Comparison of ENCODE assay signal across 8 cellular contexts in the genomic region with DNA sequence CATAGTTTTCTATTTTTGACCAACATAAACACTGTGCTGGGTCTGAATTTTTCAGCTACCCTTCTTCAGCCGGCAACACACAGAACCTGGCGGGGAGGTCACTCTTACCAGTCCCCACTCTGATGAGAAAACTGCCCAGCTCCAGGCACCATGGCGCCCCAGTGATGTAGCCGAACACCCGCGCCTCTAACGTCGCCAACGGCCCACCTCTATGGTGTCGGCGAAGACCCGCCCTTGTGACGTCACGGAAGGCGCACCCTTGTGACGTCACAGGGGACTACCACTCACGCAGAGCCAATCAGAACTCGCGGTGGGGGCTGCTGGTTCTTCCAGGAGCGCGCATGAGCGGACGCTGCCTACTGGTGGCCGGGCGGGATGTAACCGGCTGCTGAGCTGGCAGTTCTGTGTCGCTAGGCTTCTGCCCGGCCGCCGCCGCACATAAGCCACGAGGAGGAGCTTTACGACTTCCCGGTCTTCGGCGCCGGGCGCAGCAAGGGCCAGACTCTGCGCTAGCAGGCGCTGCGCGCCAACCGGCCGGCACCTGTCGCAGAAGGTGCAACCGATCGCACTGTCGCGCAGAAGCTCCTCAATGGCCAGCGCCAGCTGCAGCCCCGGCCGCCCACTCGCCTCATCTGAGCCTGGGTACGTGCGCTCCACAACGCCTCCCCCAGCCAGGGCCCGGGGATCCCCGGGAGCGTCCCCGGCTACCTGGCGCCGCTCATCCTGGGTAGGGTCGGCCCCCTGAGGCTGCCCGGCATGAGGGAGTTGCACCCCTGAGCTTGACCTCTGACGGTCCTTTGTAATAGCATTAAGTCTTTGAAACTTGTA.
DNase-seq lines count a peak whose midpoint lies in the region; ATAC-seq, FAIRE-seq and TF ChIP-seq lines count a peak whose summit lies in the region.
"Not testable (repeated sequence)": the region's sequence is repeated elsewhere in the genome, so short reads cannot be mapped to it uniquely, and the experiment has no call there.

No MANE protein-coding gene starts in this region.

- TF ChIP-seq CTCF in SU-DHL-6 (IDR thresholded peaks at IDR 0.05; ENCODE audit: insufficient read depth, low read length, poor library complexity, severe bottlenecking) = peak; percentile 21

- peak overlapping the region; percentile 57 for H3K4me3 ChIP-seq in CD8-positive, alpha-beta memory T cell (ENCODE audit: low read length)
- peak overlapping the region; percentile 69 for H3K4me3 ChIP-seq in SU-DHL-6 (ENCODE audit: insufficient read depth, low read length, poor library complexity, severe bottlenecking)

- H3K4me3 Mint-ChIP-seq in CD8-positive, alpha-beta memory T cell = peak overlapping the region; percentile 85 to 99 (median 98)
- H3K4me3 Mint-ChIP-seq in naive thymus-derived CD8-positive, alpha-beta T cell = peak overlapping the region; percentile 87 to 98 (median 96)

- peak overlapping the region; percentile 76 for H3K9ac ChIP-seq in SU-DHL-6 (ENCODE audit: low read length)

- DNase-seq in CD8-positive, alpha-beta memory T cell = peak; percentile 97 to 100 (median 99)
- peak; percentile 98 for DNase-seq in activated naive CD8-positive, alpha-beta T cell treated with anti-CD3 and anti-CD28 coated beads, Interleukin-2, amount 50 U/mL, for 16 hours (ENCODE audit: low read depth, low spot score)
- DNase-seq in frontal cortex (ENCODE audit: low spot score in 2 of 2) = peak; percentile 81 to 89
- DNase-seq in naive thymus-derived CD8-positive, alpha-beta T cell = peak; percentile 95 to 100 (median 99)
- peak; percentile 98 for DNase-seq in stimulated activated CD8-positive, alpha-beta memory T cell treated with anti-CD3 and anti-CD28 coated beads, Interleukin-2, amount 100 ng/mL, for 1 hour (ENCODE audit: low read depth in 2 of 2)

- H3K4me1 Mint-ChIP-seq in CD8-positive, alpha-beta memory T cell = peaks cover 4 to 18% (median 6%) of the 10 kb centered on the region in 3 donors
- H3K4me1 Mint-ChIP-seq in naive thymus-derived CD8-positive, alpha-beta T cell = peaks cover 3 to 11% (median 9%) of the 10 kb centered on the region in 4 donors

- ATAC-seq in GM19438 (IDR thresholded peaks at IDR 0.05; ENCODE audit: low read depth, unreplicated experiment) (peak; percentile 99), HG03342 (IDR thresholded peaks at IDR 0.05; ENCODE audit: unreplicated experiment) (peak; percentile 100)
- peak; percentile 97 for ATAC-seq in naive thymus-derived CD8-positive, alpha-beta T cell

- H3K9me3 ChIP-seq in CD8-positive, alpha-beta memory T cell (ENCODE audit: low read length); SU-DHL-6 (ENCODE audit: insufficient read depth, low read length): not testable (repeated sequence)

- not testable (repeated sequence) for H3K36me3 ChIP-seq in CD8-positive, alpha-beta memory T cell (ENCODE audit: insufficient read depth, low read length); SU-DHL-6 (ENCODE audit: low read length)

- not testable (repeated sequence) for H3F3A ChIP-seq in SU-DHL-6 (ENCODE audit: insufficient read depth)

- H3K36me3 Mint-ChIP-seq in CD8-positive, alpha-beta memory T cell; naive thymus-derived CD8-positive, alpha-beta T cell: not testable (repeated sequence)

- not testable (repeated sequence) for H3K27me3 ChIP-seq in CD8-positive, alpha-beta memory T cell (ENCODE audit: insufficient read depth, low read length, poor library complexity, severe bottlenecking); SU-DHL-6 (ENCODE audit: low read length)

- FAIRE-seq in frontal cortex (lab: Jason Lieb, UNC) = not testable (repeated sequence)

- not testable (repeated sequence) for H3K9me2 ChIP-seq in SU-DHL-6 (replicated peaks; ENCODE audit: insufficient read depth, low read length)

- POLR2A ChIA-PET in CD8-positive, alpha-beta memory T cell (lab: Charles Lee) = not testable (repeated sequence)
- POLR2A ChIA-PET in naive thymus-derived CD8-positive, alpha-beta T cell (lab: Charles Lee) = interaction anchor here (1.0 kb wide), 1 partner anchor 180 kb away, joined by 4 read pairs; the partner anchor contains the start of gene NOC2L

- not testable (repeated sequence) for H3K79me2 ChIP-seq in SU-DHL-6 (ENCODE audit: insufficient read depth, low read length)

- H3K27ac Mint-ChIP-seq in CD8-positive, alpha-beta memory T cell = peak overlapping the region; percentile 96 to 100 (median 100)
- peak overlapping the region; percentile 97 to 100 (median 100) for H3K27ac Mint-ChIP-seq in naive thymus-derived CD8-positive, alpha-beta T cell

- peak overlapping the region; percentile 86 for H3K27ac ChIP-seq in CD8-positive, alpha-beta memory T cell (ENCODE audit: low read depth, low read length)
- peak overlapping the region; percentile 75 for H3K27ac ChIP-seq in SU-DHL-6 (ENCODE audit: low read depth, low read length)

- H3K9me3 Mint-ChIP-seq in CD8-positive, alpha-beta memory T cell; naive thymus-derived CD8-positive, alpha-beta T cell: not testable (repeated sequence)

- not testable (repeated sequence) for H3K4me1 ChIP-seq in CD8-positive, alpha-beta memory T cell (ENCODE audit: insufficient read depth, low read length)

- H2AFZ ChIP-seq in SU-DHL-6 (ENCODE audit: low read depth, low read length, severe bottlenecking) = peak overlapping the region; percentile 56

- H3K27me3 Mint-ChIP-seq in CD8-positive, alpha-beta memory T cell; naive thymus-derived CD8-positive, alpha-beta T cell: not testable (repeated sequence)

- H3K4me2 ChIP-seq in SU-DHL-6 (ENCODE audit: low read depth, low read length, poor library complexity, severe bottlenecking) = peak overlapping the region; percentile 50

- CTCF ChIA-PET in CD8-positive, alpha-beta memory T cell (lab: Charles Lee) = not testable (repeated sequence)

- not testable (repeated sequence) for H4K20me1 ChIP-seq in SU-DHL-6 (ENCODE audit: low read depth, low read length)

Comparison
In these comparisons a context has a peak if more than half of its experiments do, and no peak if none do; other contexts are left out.
1. Peak in every context shown above with its lines: DNase-seq, ATAC-seq, H3K4me3 ChIP-seq and H3K27ac ChIP-seq.